26 cellular contexts compared by ENCODE assay signal in genomic region chr13:69654392-69654791, GRCh38.
"Had no signal": no experiment of that assay in that cellular context is flagged by ENCODE, and none has a peak within 500 bp of the region (broad histone marks: within the 10 kb centered on the region; RNA-seq: fewer than 3 reads in every experiment).

No MANE protein-coding gene starts in this region.

- H3K4me3 ChIP-seq: stomach, suprapubic skin, testis, thoracic aorta, thyroid gland, tibial artery, tibial nerve, transverse colon, upper lobe of left lung, upper lobe of right lung, uterus, vagina had no signal

- H3K4me1 ChIP-seq: stomach, suprapubic skin, testis, thyroid gland, tibial artery, tibial nerve, transverse colon, upper lobe of left lung, upper lobe of right lung, uterus, vagina had no signal

- H3K27ac ChIP-seq: stomach, suprapubic skin, testis, thoracic aorta, thyroid gland, tibial artery, tibial nerve, transverse colon, upper lobe of left lung, upper lobe of right lung, uterus, vagina had no signal

- DNase-seq: stimulated activated CD4-positive, alpha-beta T cell treated with anti-CD3 and anti-CD28 coated beads, Interleukin-2, amount 100 ng/mL, for 48 hours; stimulated activated CD4-positive, alpha-beta T cell treated with anti-CD3 and anti-CD28 coated beads, Interleukin-4, amount 100 ng/mL, for 1 hour; stimulated activated CD4-positive, alpha-beta T cell treated with anti-CD3 and anti-CD28 coated beads, Interleukin-4, amount 100 ng/mL, for 24 hours; stimulated activated CD4-positive, alpha-beta T cell treated with anti-CD3 and anti-CD28 coated beads, Interleukin-4, amount 100 ng/mL, for 4 hours; stimulated activated CD8-positive, alpha-beta memory T cell treated with anti-CD3 and anti-CD28 coated beads, Interleukin-4, amount 100 ng/mL, for 48 hours; stimulated activated naive B cell treated with anti-CD40 and anti-IgM and Interleukin-4, amounts not matched to agents 10 μg/mL and 1 μg/mL and 100 μg/mL, for 72 hours; stimulated activated naive CD4-positive, alpha-beta T cell; stimulated activated naive CD4-positive, alpha-beta T cell treated with Interleukin-2 at 50 U/mL for 16 hours; stimulated activated naive CD8-positive, alpha-beta T cell treated with anti-CD3 and anti-CD28 coated beads, Interleukin-15, amount 100 ng/mL, for 72 hours; stimulated activated naive CD8-positive, alpha-beta T cell treated with anti-CD3 and anti-CD28 coated beads, Interleukin-15, Interleukin-2, amounts not matched to agents 100 U/mL and 50 U/mL, for 24 hours; stomach; substantia nigra; testis; thyroid gland; tibial artery; transverse colon; upper lobe of left lung; upper lobe of right lung; uterus had no signal

- H3K9me3 ChIP-seq: testis, thoracic aorta, thyroid gland, tibial artery, upper lobe of right lung, uterus, vagina had no signal

- H3K36me3 ChIP-seq: stomach, suprapubic skin, thoracic aorta, thyroid gland, tibial artery, tibial nerve, transverse colon, upper lobe of left lung, upper lobe of right lung, uterus, vagina had no signal

- ATAC-seq: stimulated activated effector memory CD8-positive, alpha-beta T cell treated with anti-CD3 and anti-CD28 coated beads, Interleukin-12 subunit alpha, Interleukin-12 subunit beta, amount 100 ng/mL, for 72 hours; stimulated activated memory B cell treated with anti-CD40 and anti-IgM and Interleukin-4, amounts not matched to agents 10 μg/mL and 1 μg/mL and 100 μg/mL, for 72 hours; stimulated activated naive B cell treated with anti-CD40 and anti-IgM and Interleukin-4, amounts not matched to agents 10 μg/mL and 1 μg/mL and 100 μg/mL, for 72 hours; stimulated activated naive CD8-positive, alpha-beta T cell treated with anti-CD3 and anti-CD28 coated beads, Interleukin-15, amount 100 ng/mL, for 72 hours; stimulated activated naive CD8-positive, alpha-beta T cell treated with anti-CD3 and anti-CD28 coated beads, Interleukin-15, Interleukin-2, amounts not matched to agents 100 U/mL and 50 U/mL, for 24 hours; upper lobe of right lung had no signal

- FAIRE-seq: urothelium cell line had no signal

- H3K27me3 ChIP-seq: stomach, suprapubic skin, testis, thyroid gland, tibial artery, tibial nerve, transverse colon, upper lobe of left lung, upper lobe of right lung, uterus, vagina had no signal
